Comparison of ENCODE assay signal across 9 cellular contexts in the genomic region with DNA sequence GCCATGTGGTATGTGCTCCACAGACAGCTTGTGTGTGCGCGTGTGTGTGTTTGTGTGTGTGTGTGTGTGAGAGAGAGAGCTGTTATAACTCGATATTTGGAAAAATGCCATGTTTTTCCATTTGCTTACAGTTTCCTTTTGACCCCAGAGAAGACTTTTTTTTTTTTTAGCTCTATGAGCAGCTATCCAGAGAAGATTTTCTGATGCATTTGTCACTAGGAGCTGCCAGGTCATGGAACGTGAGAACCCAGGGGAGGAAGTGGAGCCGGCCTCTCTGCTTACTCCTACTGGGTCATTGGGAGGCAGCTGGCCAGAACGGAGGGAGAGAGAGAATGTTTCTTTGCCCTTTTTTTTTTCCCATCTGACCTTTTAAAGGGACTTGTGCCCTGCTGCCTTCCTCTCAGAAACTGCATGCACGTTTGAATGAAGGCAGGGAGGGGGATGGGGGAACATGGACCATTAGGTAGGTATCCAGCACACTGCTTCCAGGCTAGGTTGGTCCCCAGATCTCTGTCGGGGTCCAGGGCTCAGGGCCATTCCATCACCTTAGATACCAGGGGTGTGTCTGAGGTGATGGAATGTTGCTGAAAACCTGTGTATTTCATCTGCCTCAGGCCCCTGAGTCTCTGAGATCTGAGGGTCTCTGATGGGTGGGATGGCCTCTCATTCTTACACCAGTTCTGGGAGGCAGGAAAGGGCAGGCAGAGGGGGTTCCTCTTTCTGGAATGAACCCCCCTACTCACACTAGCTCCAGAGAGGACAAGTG. TPM values are rescaled to one million over a fixed set of nuclear protein-coding genes. Genes with fewer than 3 reads are reported as not detected.
A peak's percentile ranks its signal among the peaks of the same experiment; 100 is the strongest.
DNase-seq lines count a peak whose midpoint lies in the region; ATAC-seq and TF ChIP-seq lines count a peak whose summit lies in the region.
"Had no signal": no experiment of that assay in that cellular context is flagged by ENCODE, and none has a peak within 500 bp of the region (broad histone marks: within the 10 kb centered on the region; RNA-seq: fewer than 3 reads in every experiment).

No MANE protein-coding gene starts in this region.

- peak; percentile 9 for DNase-seq in NCI-H2107 treated with DMSO at 0.1 percent for 48 hours (lab: John Stamatoyannopoulos, UW; ENCODE audit: unreplicated experiment)
- DNase-seq in NCI-H2107 (lab: John Stamatoyannopoulos, UW), result no peak
- DNase-seq in astrocyte of the spinal cord (ENCODE audit: low read depth, low spot score), result peak; percentile 36
- no peak for DNase-seq in left lobe of liver (ENCODE audit: low spot score)
- DNase-seq in transverse colon, result no peak
- no peak for DNase-seq in trophoblast cell
- no peak for DNase-seq in activated CD8-positive, alpha-beta memory T cell treated with anti-CD3 and anti-CD28 coated beads, Interleukin-2, amount 50 U/mL, for 48 hours
- DNase-seq: posterior cingulate gyrus had no signal

- 29 to 37% methylated on average over 4 to 8 of the region's 8 CpGs for WGBS in transverse colon (ENCODE audit: low coverage in 1 of 2), 2 donors
- WGBS in trophoblast cell (ENCODE audit: extremely low coverage, insufficient coverage, insufficient read length), result no CpG with 5 or more reads among the region's 8 CpGs

- peak; percentile 55 for ATAC-seq in left lobe of liver
- no peak for ATAC-seq in GM19023 (IDR thresholded peaks at IDR 0.05; ENCODE audit: unreplicated experiment)

- in situ Hi-C loops in astrocyte of the spinal cord (cut with HindIII; ENCODE audit: low sequenced_read_pairs) (no loop called here), transverse colon (cut with MboI; ENCODE audit: low pct_ligation_motif_present in 1 of 4, low pct_unique_long_range_greater_than_20kb in 1 of 4, low sequenced_read_pairs in 3 of 4) (no loop called here)

- H4K12ac ChIP-seq in trophoblast cell (ENCODE audit: low read depth, low read length), result no peak overlapping the region

- H4K91ac ChIP-seq in trophoblast cell (ENCODE audit: low read depth, low read length), result no peak overlapping the region

- no peak overlapping the region for H2BK5ac ChIP-seq in trophoblast cell (ENCODE audit: low read depth, low read length, poor library complexity)

- H3K27ac ChIP-seq in transverse colon (peak overlapping the region; percentile 26 to 67 (median 62)), trophoblast cell (ENCODE audit: low read depth, low read length) (no peak overlapping the region)

- TF ChIP-seq CTCF in astrocyte of the spinal cord (IDR thresholded peaks at IDR 0.05; ENCODE audit: low read depth, low read length) (no peak), transverse colon (IDR thresholded peaks at IDR 0.05) (no peak)

- no peak overlapping the region for H3K23ac ChIP-seq in trophoblast cell (ENCODE audit: low read length)

- no peak overlapping the region for H2AFZ ChIP-seq in trophoblast cell (ENCODE audit: insufficient read depth, low read length, poor library complexity)

- no peak overlapping the region for H3K18ac ChIP-seq in trophoblast cell (ENCODE audit: low read length)

- no peak for TF ChIP-seq EP300 in transverse colon (IDR thresholded peaks at IDR 0.05; ENCODE audit: low read depth)

- intact Hi-C loops in transverse colon (cut with DNase I; ENCODE audit: low total_unique reads), result no loop called here

- peaks cover 33 to 66% (median 49%) of the 10 kb centered on the region in 4 donors for H3K4me1 ChIP-seq in transverse colon
- H3K4me1 ChIP-seq in trophoblast cell (ENCODE audit: control insufficient read depth in 1 of 2, insufficient read depth in 2 of 2, low read length in 2 of 2), result peaks cover 11 to 14% of the 10 kb centered on the region in 2 experiments

- no peaks in the 10 kb centered on the region for H3K9me3 ChIP-seq in transverse colon
- H3K9me3 ChIP-seq in trophoblast cell (ENCODE audit: insufficient read depth, low read depth, low read length), result no peaks in the 10 kb centered on the region

- H3K4ac ChIP-seq in trophoblast cell (ENCODE audit: low read depth, low read length), result no peak overlapping the region

- no peak overlapping the region for H2AK5ac ChIP-seq in trophoblast cell (ENCODE audit: low read length)

- H3K79me1 ChIP-seq in trophoblast cell (ENCODE audit: low read length), result no peaks in the 10 kb centered on the region

- H3K36me3 ChIP-seq in transverse colon (no peaks in the 10 kb centered on the region), trophoblast cell (ENCODE audit: control insufficient read depth in 1 of 2, insufficient read depth in 2 of 2, low read length in 2 of 2) (no peaks in the 10 kb centered on the region)

- no peak for TF ChIP-seq POLR2A in transverse colon (IDR thresholded peaks at IDR 0.05)

- no peaks in the 10 kb centered on the region for H3K27me3 ChIP-seq in transverse colon
- H3K27me3 ChIP-seq in trophoblast cell (ENCODE audit: insufficient read depth, low read length), result no peaks in the 10 kb centered on the region

- no peak overlapping the region for H3K4me3 ChIP-seq in astrocyte of the spinal cord (ENCODE audit: low read depth, low read length)
- H3K4me3 ChIP-seq in transverse colon, result no peak overlapping the region
- H3K4me3 ChIP-seq in trophoblast cell (ENCODE audit: low read depth, low read length), result no peak overlapping the region

- H3K9ac ChIP-seq in trophoblast cell (ENCODE audit: low read length), result no peak overlapping the region

- H3K4me2 ChIP-seq in trophoblast cell (ENCODE audit: low read length), result no peak overlapping the region

- H2BK12ac ChIP-seq in trophoblast cell (ENCODE audit: low read length), result no peak overlapping the region

- H3K14ac ChIP-seq in trophoblast cell (ENCODE audit: low read length), result no peak overlapping the region

- no peak overlapping the region for H4K8ac ChIP-seq in trophoblast cell (ENCODE audit: low read depth, low read length)

- H3K79me2 ChIP-seq in trophoblast cell (ENCODE audit: control insufficient read depth, insufficient read depth, low read length, poor library complexity), result no peaks in the 10 kb centered on the region

- H2BK120ac ChIP-seq in trophoblast cell (ENCODE audit: insufficient read depth, low read length, poor library complexity), result no peak overlapping the region

RNA-seq across cellular contexts. Expression of gene MRPS18A, which starts 11.2 kb away (rescaled TPM):
- total RNA-seq in left lobe of liver (26.6 TPM), transverse colon (10 to 100 TPM; 25.4 to 48.6 (median 40.3) TPM)
- polyA plus RNA-seq in trophoblast cell (2013), result 40.8 and 44.2 TPM in 2 replicates

RNA-seq across cellular contexts. Expression of gene RSPH9, which starts 53.9 kb away (rescaled TPM):
- not detected for total RNA-seq in left lobe of liver
- not detected for total RNA-seq in transverse colon
- polyA plus RNA-seq in trophoblast cell (2013), result 0.19 and 0.23 TPM in 2 replicates

Comparison
In these comparisons a context has a peak if more than half of its experiments do, and no peak if none do; other contexts are left out.
1. DNase-seq: peak in NCI-H2107 treated with DMSO at 0.1 percent for 48 hours (single experiment) and astrocyte of the spinal cord (single experiment); none in NCI-H2107 (single experiment), left lobe of liver (single experiment), transverse colon (single experiment), trophoblast cell (0 of 2) and activated CD8-positive, alpha-beta memory T cell treated with anti-CD3 and anti-CD28 coated beads, Interleukin-2, amount 50 U/mL, for 48 hours (single experiment).